ENCODE assay signal across 27 cellular contexts in the genomic region with DNA sequence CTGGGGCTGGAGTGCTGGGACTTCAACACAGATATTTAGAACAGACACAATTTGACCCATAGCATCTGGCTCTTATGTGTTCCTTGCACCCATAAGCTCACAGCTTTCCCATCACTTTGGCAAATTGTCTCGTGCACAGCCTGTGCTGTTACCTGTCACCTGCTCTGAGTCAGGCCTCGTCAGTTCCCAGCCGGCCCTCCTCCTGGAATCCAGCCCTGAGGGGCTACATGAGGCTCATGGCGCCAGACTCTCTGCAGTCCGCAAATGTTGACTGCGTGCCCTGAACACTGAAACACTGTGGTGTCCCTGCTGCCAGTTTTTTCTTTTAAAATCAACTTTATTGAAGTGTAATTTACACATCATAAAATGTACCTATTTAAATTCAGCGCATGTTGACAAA.
DNase-seq lines count a peak whose midpoint lies in the region; ATAC-seq, FAIRE-seq and TF ChIP-seq lines count a peak whose summit lies in the region.
"Had no signal": no experiment of that assay in that cellular context is flagged by ENCODE, and none has a peak within 500 bp of the region (broad histone marks: within the 10 kb centered on the region; RNA-seq: fewer than 3 reads in every experiment).

No MANE protein-coding gene starts in this region.

- no peak overlapping the region for H3K4me3 Mint-ChIP-seq in glutamatergic neuron (ENCODE audit: unreplicated experiment)
- H3K4me3 Mint-ChIP-seq in natural killer cell treated with Interleukin-12 subunit alpha and Interleukin-12 subunit beta and Interleukin-15 and Interleukin-18, amount 100 ng/mL, for 72 hours = no peak overlapping the region
- H3K4me3 Mint-ChIP-seq: CD4-positive, alpha-beta memory T cell; H9 had no signal

- no peak for TF ChIP-seq RAD21 in A549 (conservative IDR thresholded peaks at IDR 0.05 in 1 of 2, IDR thresholded peaks at IDR 0.05 in 1 of 2)

- no peak for ATAC-seq in A549
- no peak for ATAC-seq in natural killer cell treated with Interleukin-12 subunit alpha and Interleukin-12 subunit beta and Interleukin-15 and Interleukin-18, amount 100 ng/mL, for 72 hours
- ATAC-seq in pancreas = no peak
- ATAC-seq in HG03378 (IDR thresholded peaks at IDR 0.05; ENCODE audit: unreplicated experiment) = no peak

- H3K27me3 Mint-ChIP-seq in glutamatergic neuron (ENCODE audit: unreplicated experiment) = peaks cover 1% of the 10 kb centered on the region
- peaks cover 2 to 7% of the 10 kb centered on the region in 2 donors for H3K27me3 Mint-ChIP-seq in natural killer cell treated with Interleukin-12 subunit alpha and Interleukin-12 subunit beta and Interleukin-15 and Interleukin-18, amount 100 ng/mL, for 72 hours

- H3K9me3 ChIP-seq in A549 (no peaks in the 10 kb centered on the region), Karpas-422 (ENCODE audit: low read length) (no peaks in the 10 kb centered on the region), osteoblast (ENCODE audit: low read depth, low read length) (no peaks in the 10 kb centered on the region), pancreas (no peaks in the 10 kb centered on the region)
- H3K9me3 ChIP-seq: BLaER1 treated with 17β-estradiol and CSF1 and Interleukin-3, amounts not matched to agents 10 nM and 100 nM had no signal

- peaks cover 6% of the 10 kb centered on the region for H3K9me3 Mint-ChIP-seq in glutamatergic neuron (ENCODE audit: unreplicated experiment)
- H3K9me3 Mint-ChIP-seq in natural killer cell treated with Interleukin-12 subunit alpha and Interleukin-12 subunit beta and Interleukin-15 and Interleukin-18, amount 100 ng/mL, for 72 hours = no peaks in the 10 kb centered on the region
- H3K9me3 Mint-ChIP-seq: CD4-positive, alpha-beta memory T cell; H9; IgD-negative memory B cell had no signal

- H3K4me1 Mint-ChIP-seq in glutamatergic neuron (ENCODE audit: low read depth, unreplicated experiment) = peaks cover 9% of the 10 kb centered on the region
- H3K4me1 Mint-ChIP-seq in natural killer cell treated with Interleukin-12 subunit alpha and Interleukin-12 subunit beta and Interleukin-15 and Interleukin-18, amount 100 ng/mL, for 72 hours (ENCODE audit: low read depth in 2 of 2) = no peaks in the 10 kb centered on the region
- H3K4me1 Mint-ChIP-seq: CD4-positive, alpha-beta memory T cell; IgD-negative memory B cell had no signal

- TF ChIP-seq CTCF in A549 (IDR thresholded peaks at IDR 0.05) = no peak
- no peak for TF ChIP-seq CTCF in osteoblast (IDR thresholded peaks at IDR 0.05; ENCODE audit: extremely low read depth, low read depth, low read length)
- TF ChIP-seq CTCF in glutamatergic neuron (IDR thresholded peaks at IDR 0.05; ENCODE audit: partially characterized antibody, unreplicated experiment) = no peak
- no peak for TF ChIP-seq CTCF in pancreas (IDR thresholded peaks at IDR 0.05)

- TF ChIP-seq POLR2A in A549 (IDR thresholded peaks at IDR 0.05; ENCODE audit: low read length) = no peak

- no peak overlapping the region for H3K9ac ChIP-seq in Karpas-422 (ENCODE audit: low read length)
- H3K9ac ChIP-seq: BLaER1 treated with 17β-estradiol and CSF1 and Interleukin-3, amounts not matched to agents 10 nM and 100 nM; GM23248; KMS-11 had no signal

- FAIRE-seq in A549 (lab: Jason Lieb, UNC) (no peak), pancreas (lab: Jason Lieb, UNC) (no peak)
- FAIRE-seq: GM12892 had no signal

- no peak for TF ChIP-seq EP300 in A549 (IDR thresholded peaks at IDR 0.05)

- no peak overlapping the region for H2AFZ ChIP-seq in Karpas-422 (ENCODE audit: low read length)
- H2AFZ ChIP-seq in osteoblast (ENCODE audit: low read length) = no peak overlapping the region
- H2AFZ ChIP-seq: GM23248 had no signal

- intact Hi-C loops in pancreas (cut with DNase I) = no loop called here

- H3K4me2 ChIP-seq in A549 (no peak overlapping the region), Karpas-422 (ENCODE audit: low read depth, low read length, poor library complexity, severe bottlenecking) (no peak overlapping the region), osteoblast (ENCODE audit: insufficient read depth, low read length) (no peak overlapping the region)

- POLR2A ChIA-PET in A549 (lab: Yijun Ruan, JAX) = no interaction called here

- no peaks in the 10 kb centered on the region for H3K36me3 Mint-ChIP-seq in glutamatergic neuron (ENCODE audit: unreplicated experiment)
- no peaks in the 10 kb centered on the region for H3K36me3 Mint-ChIP-seq in natural killer cell treated with Interleukin-12 subunit alpha and Interleukin-12 subunit beta and Interleukin-15 and Interleukin-18, amount 100 ng/mL, for 72 hours
- H3K36me3 Mint-ChIP-seq: CD4-positive, alpha-beta memory T cell; IgD-negative memory B cell had no signal

- H3K27me3 ChIP-seq in Karpas-422 (ENCODE audit: low read length) (no peaks in the 10 kb centered on the region), osteoblast (ENCODE audit: insufficient read depth, low read length) (no peaks in the 10 kb centered on the region), pancreas (no peaks in the 10 kb centered on the region)
- H3K27me3 ChIP-seq: BLaER1 treated with 17β-estradiol and CSF1 and Interleukin-3, amounts not matched to agents 10 nM and 100 nM had no signal

- H3K9me2 ChIP-seq in Karpas-422 (replicated peaks; ENCODE audit: insufficient read depth, low read length) = no peaks in the 10 kb centered on the region

- peaks cover 46% of the 10 kb centered on the region for H3K4me1 ChIP-seq in A549
- H3K4me1 ChIP-seq in Karpas-422 (ENCODE audit: low read length) = no peaks in the 10 kb centered on the region
- peaks cover 43% of the 10 kb centered on the region for H3K4me1 ChIP-seq in osteoblast (ENCODE audit: insufficient read depth, low read length)
- H3K4me1 ChIP-seq in pancreas = peaks cover 0 to 8% (median 0%) of the 10 kb centered on the region in 3 donors

- WGBS in A549 (ENCODE audit: missing lambda C conversion rate) = 98% methylated on average over 7 of the region's 7 CpGs
- 92 to 96% methylated on average over 7 of the region's 7 CpGs for WGBS in pancreas, 2 donors

- H3K27ac Mint-ChIP-seq in glutamatergic neuron (ENCODE audit: unreplicated experiment) = no peak overlapping the region
- H3K27ac Mint-ChIP-seq in natural killer cell treated with Interleukin-12 subunit alpha and Interleukin-12 subunit beta and Interleukin-15 and Interleukin-18, amount 100 ng/mL, for 72 hours = no peak overlapping the region
- H3K27ac Mint-ChIP-seq: H9, IgD-negative memory B cell had no signal

- H3K36me3 ChIP-seq in Karpas-422 (ENCODE audit: insufficient read depth, low read length) = no peaks in the 10 kb centered on the region
- H3K36me3 ChIP-seq in osteoblast (ENCODE audit: insufficient read depth, low read length) = no peaks in the 10 kb centered on the region
- H3K36me3 ChIP-seq in pancreas = no peaks in the 10 kb centered on the region

- H3K27ac ChIP-seq in A549 = peak overlapping the region; percentile 85 to 88
- no peak overlapping the region for H3K27ac ChIP-seq in Karpas-422 (ENCODE audit: low read length)
- H3K27ac ChIP-seq in osteoblast (ENCODE audit: low read depth, low read length) = no peak overlapping the region
- no peak overlapping the region for H3K27ac ChIP-seq in pancreas
- H3K27ac ChIP-seq: BLaER1 treated with 17β-estradiol and CSF1 and Interleukin-3, amounts not matched to agents 10 nM and 100 nM; GM23248 had no signal

- no peaks in the 10 kb centered on the region for H4K20me1 ChIP-seq in Karpas-422 (ENCODE audit: insufficient read depth, low read depth, low read length)
- no peaks in the 10 kb centered on the region for H4K20me1 ChIP-seq in osteoblast (ENCODE audit: insufficient read depth, low read length)
- H4K20me1 ChIP-seq: BLaER1 treated with 17β-estradiol and CSF1 and Interleukin-3, amounts not matched to agents 10 nM and 100 nM had no signal

- CTCF ChIA-PET in A549 (lab: Yijun Ruan, JAX) = interaction anchor here (1.1 to 8.2 kb wide), 7 partner anchors 9 to 43 kb away, joined by 3 to 53 read pairs (median 4); no protein-coding TSS in a partner anchor

- no peak overlapping the region for H3K4me3 ChIP-seq in A549
- no peak overlapping the region for H3K4me3 ChIP-seq in Karpas-422 (ENCODE audit: low read length)
- no peak overlapping the region for H3K4me3 ChIP-seq in osteoblast (ENCODE audit: insufficient read depth, low read length)
- H3K4me3 ChIP-seq in pancreas = no peak overlapping the region
- H3K4me3 ChIP-seq: BLaER1 treated with 17β-estradiol and CSF1 and Interleukin-3, amounts not matched to agents 10 nM and 100 nM; GM23248 had no signal

- DNase-seq in A549 (ENCODE audit: low read depth in 1 of 2, low spot score in 1 of 2) = no peak
- peak; percentile 20 for DNase-seq in Karpas-422
- DNase-seq in islet precursor cell = peak; percentile 89
- DNase-seq in osteoblast (ENCODE audit: insufficient read length, low spot score, missing footprints) = peak; percentile 38
- no peak for DNase-seq in glutamatergic neuron
- no peak for DNase-seq in natural killer cell treated with Interleukin-12 subunit alpha and Interleukin-12 subunit beta and Interleukin-15 and Interleukin-18, amount 100 ng/mL, for 72 hours (ENCODE audit: low spot score)
- no peak for DNase-seq in pancreas
- DNase-seq: CD4-positive, alpha-beta memory T cell; COR-L47; DMS 273 treated with DMSO at 0.1 percent for 48 hours; DMS79; EL; GF-D8; GM23248; H9; NCI-H1048; NCI-H1417 treated with DMSO at 0.1 percent for 48 hours; NCI-H1694 treated with DMSO at 0.1 percent for 48 hours; NCI-H2227 treated with DMSO at 0.1 percent for 48 hours; NCI-H526 treated with DMSO at 0.1 percent for 48 hours; Right ventricle myocardium superior; RPMI8226 had no signal

- H3K79me2 ChIP-seq in Karpas-422 (ENCODE audit: low read length) (no peaks in the 10 kb centered on the region), osteoblast (ENCODE audit: insufficient read depth, low read length) (no peaks in the 10 kb centered on the region)

TF ChIP-seq in A549, 52 proteins besides CTCF, POLR2A, EP300 and RAD21 (continues in another document):
- TF ChIP-seq, protein P1, sequence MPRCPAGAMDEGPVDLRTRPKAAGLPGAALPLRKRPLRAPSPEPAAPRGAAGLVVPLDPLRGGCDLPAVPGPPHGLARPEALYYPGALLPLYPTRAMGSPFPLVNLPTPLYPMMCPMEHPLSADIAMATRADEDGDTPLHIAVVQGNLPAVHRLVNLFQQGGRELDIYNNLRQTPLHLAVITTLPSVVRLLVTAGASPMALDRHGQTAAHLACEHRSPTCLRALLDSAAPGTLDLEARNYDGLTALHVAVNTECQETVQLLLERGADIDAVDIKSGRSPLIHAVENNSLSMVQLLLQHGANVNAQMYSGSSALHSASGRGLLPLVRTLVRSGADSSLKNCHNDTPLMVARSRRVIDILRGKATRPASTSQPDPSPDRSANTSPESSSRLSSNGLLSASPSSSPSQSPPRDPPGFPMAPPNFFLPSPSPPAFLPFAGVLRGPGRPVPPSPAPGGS (IDR thresholded peaks at IDR 0.05) = no peak
- TF ChIP-seq NPAS2 (CRISPR knock-in tag; IDR thresholded peaks at IDR 0.05; ENCODE audit: borderline replicate concordance) (no peak), CEBPB (IDR thresholded peaks at IDR 0.05) (no peak), MAX (IDR thresholded peaks at IDR 0.05) (no peak), NR3C1 (IDR thresholded peaks at IDR 0.05) (no peak), EHMT2 (IDR thresholded peaks at IDR 0.05; ENCODE audit: low read depth) (no peak), PHF8 (IDR thresholded peaks at IDR 0.05; ENCODE audit: borderline replicate concordance, low read depth) (no peak)

Comparison
In these comparisons a context has a peak if more than half of its experiments do, and no peak if none do; other contexts are left out.
1. DNase-seq: peak in Karpas-422 (single experiment), islet precursor cell (single experiment) and osteoblast (single experiment); none in A549 (0 of 2), glutamatergic neuron (single experiment), natural killer cell treated with Interleukin-12 subunit alpha and Interleukin-12 subunit beta and Interleukin-15 and Interleukin-18, amount 100 ng/mL, for 72 hours (single experiment) and pancreas (0 of 6).
2. H3K27ac ChIP-seq: peak in A549 (2 of 2); none in Karpas-422 (single experiment), osteoblast (single experiment) and pancreas (0 of 4).